ENCODE assay signal across 1 cellular context in the genomic region with DNA sequence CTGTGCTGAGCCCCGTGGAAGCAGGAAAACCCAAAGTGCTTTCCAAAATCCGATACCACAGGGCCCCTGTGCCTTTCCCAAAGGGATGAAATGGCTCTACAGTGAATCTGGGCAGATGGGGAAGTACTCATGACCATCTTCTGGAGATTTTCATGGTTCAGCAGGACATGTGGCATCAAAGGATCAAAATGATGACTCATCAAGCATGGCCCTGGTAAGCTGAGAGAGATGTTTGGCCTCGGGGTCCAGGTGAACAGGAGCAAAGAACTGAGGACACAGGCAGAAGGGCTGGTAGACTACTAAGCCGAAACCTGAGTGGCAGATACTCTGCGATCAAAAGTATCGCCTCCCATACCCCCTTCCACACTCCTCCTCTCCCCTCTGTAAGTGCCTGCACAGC.
TF ChIP-seq lines count a peak whose summit lies in the region.

No MANE protein-coding gene starts in this region.

TF ChIP-seq in A549, 52 proteins besides CTCF, POLR2A, EP300 and RAD21 (continued from another document):
- TF ChIP-seq, protein P1, sequence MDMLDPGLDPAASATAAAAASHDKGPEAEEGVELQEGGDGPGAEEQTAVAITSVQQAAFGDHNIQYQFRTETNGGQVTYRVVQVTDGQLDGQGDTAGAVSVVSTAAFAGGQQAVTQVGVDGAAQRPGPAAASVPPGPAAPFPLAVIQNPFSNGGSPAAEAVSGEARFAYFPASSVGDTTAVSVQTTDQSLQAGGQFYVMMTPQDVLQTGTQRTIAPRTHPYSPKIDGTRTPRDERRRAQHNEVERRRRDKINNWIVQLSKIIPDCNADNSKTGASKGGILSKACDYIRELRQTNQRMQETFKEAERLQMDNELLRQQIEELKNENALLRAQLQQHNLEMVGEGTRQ (IDR thresholded peaks at IDR 0.05), result no peak
- TF ChIP-seq MAFK (IDR thresholded peaks at IDR 0.05; ENCODE audit: partially characterized antibody) (peak; percentile 45), FOSL2 (IDR thresholded peaks at IDR 0.05) (no peak), FOSL2 (CRISPR knock-in tag; IDR thresholded peaks at IDR 0.05) (peak; percentile 61)
